ENCODE assay signal across 8 cellular contexts in the genomic region with DNA sequence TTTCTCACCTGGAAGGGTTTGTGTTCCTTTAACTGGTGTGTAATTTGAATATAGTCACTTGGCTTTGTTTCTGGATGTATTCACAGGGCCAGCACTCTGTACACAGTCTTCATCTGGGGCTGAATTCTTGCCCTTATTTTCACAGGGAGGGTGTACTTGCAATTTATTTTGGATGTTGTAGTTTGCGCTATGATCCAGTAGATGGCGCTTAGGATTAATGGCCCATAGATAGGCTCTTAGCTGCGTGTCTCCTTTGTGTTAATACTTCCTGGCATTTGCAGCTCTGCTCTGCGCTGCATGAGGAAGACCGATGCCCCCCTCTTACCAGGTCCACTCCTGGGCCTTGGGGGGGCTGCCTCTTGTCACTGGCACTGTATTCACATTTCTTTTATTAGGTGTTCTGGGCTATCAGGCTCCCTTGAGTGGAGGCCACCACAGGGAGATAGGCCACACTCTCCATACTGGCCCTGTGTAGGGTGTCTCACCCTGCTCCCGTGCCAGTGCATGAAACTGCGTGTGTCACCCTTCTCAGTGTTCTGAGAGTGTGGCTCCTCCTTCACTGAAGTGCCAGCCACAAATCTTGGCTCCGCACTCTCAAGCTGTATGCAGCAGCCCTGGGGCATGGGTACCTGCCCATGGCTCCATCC.
DNase-seq lines count a peak whose midpoint lies in the region; ATAC-seq and TF ChIP-seq lines count a peak whose summit lies in the region.

No MANE protein-coding gene starts in this region.

- H4K20me1 ChIP-seq in mammary epithelial cell (ENCODE audit: insufficient read depth, low read length): no peaks in the 10 kb centered on the region

- no peak overlapping the region for H3K27ac ChIP-seq in mammary epithelial cell (ENCODE audit: insufficient read depth, low read depth, low read length)

- intact Hi-C loops in mammary epithelial cell (cut with micrococcal nuclease) (loop anchor here (1.0 kb wide), 1 partner anchor 617 kb away; no protein-coding TSS in a partner anchor), mucosa of descending colon (cut with DNase I, micrococcal nuclease) (no loop called here)

- no peaks in the 10 kb centered on the region for H3K79me2 ChIP-seq in mammary epithelial cell (ENCODE audit: insufficient read depth, low read length)

- no peak overlapping the region for H3K4me3 ChIP-seq in mammary epithelial cell (replicated peaks in 1 of 3; ENCODE audit: insufficient read depth in 1 of 3, low read depth in 2 of 3, low read length in 3 of 3)
- no peak overlapping the region for H3K4me3 ChIP-seq in mucosa of descending colon

- WGBS in mammary epithelial cell (ENCODE audit: low coverage, missing lambda C conversion rate): 21% methylated on average over 8 of the region's 8 CpGs

- H3K4me1 ChIP-seq in mammary epithelial cell (ENCODE audit: insufficient read depth, low read length) (no peaks in the 10 kb centered on the region), mucosa of descending colon (ENCODE audit: low read depth) (no peaks in the 10 kb centered on the region)

- in situ Hi-C loops in mammary epithelial cell (cut with MboI; ENCODE audit: low sequenced_read_pairs in 2 of 2): no loop called here

- dilution Hi-C loops in mammary epithelial cell (cut with HindIII; ENCODE audit: low sequenced_read_pairs): no loop called here

- TF ChIP-seq CTCF in mammary epithelial cell (conservative IDR thresholded peaks at IDR 0.05 in 1 of 2, IDR thresholded peaks at IDR 0.05 in 1 of 2; ENCODE audit: extremely low read depth in 1 of 2, insufficient read depth in 1 of 2, low read depth in 1 of 2, low read length in 2 of 2) (peak; percentile 60 to 69), mucosa of descending colon (IDR thresholded peaks at IDR 0.05) (no peak)

- CTCF ChIA-PET in mammary epithelial cell (lab: Charles Lee; ENCODE audit: low non-redundant PET): interaction anchor here (0.5 to 0.6 kb wide), 2 partner anchors 103 to 605 kb away, joined by 3 to 4 read pairs; no protein-coding TSS in a partner anchor

- H3K36me3 ChIP-seq in mammary epithelial cell (ENCODE audit: insufficient read depth, low read length) (no peaks in the 10 kb centered on the region), mucosa of descending colon (ENCODE audit: low read depth) (no peaks in the 10 kb centered on the region)

- H3K27me3 ChIP-seq in mammary epithelial cell (ENCODE audit: insufficient read depth, low read length): no peaks in the 10 kb centered on the region

- H3K4me2 ChIP-seq in mammary epithelial cell (ENCODE audit: insufficient read depth, low read depth, low read length): no peak overlapping the region

- peak; percentile 94 for ATAC-seq in GM18517 (IDR thresholded peaks at IDR 0.05; ENCODE audit: unreplicated experiment)
- peak; percentile 84 for ATAC-seq in HG02884 (IDR thresholded peaks at IDR 0.05; ENCODE audit: unreplicated experiment)
- peak; percentile 64 for ATAC-seq in mucosa of descending colon
- no peak for ATAC-seq in HG03460 (IDR thresholded peaks at IDR 0.05; ENCODE audit: unreplicated experiment)

- BruUV-seq in mammary epithelial cell (replicated peaks; lab: Mats Ljungman, UMichigan): no TSS peak

- no peak overlapping the region for H3K9ac ChIP-seq in mammary epithelial cell (ENCODE audit: insufficient read depth, low read length)

- H3K9me3 ChIP-seq in mammary epithelial cell (replicated peaks; ENCODE audit: insufficient read depth, low read length) (no peaks in the 10 kb centered on the region), mucosa of descending colon (no peaks in the 10 kb centered on the region)

- H2AFZ ChIP-seq in mammary epithelial cell (ENCODE audit: low read depth, low read length): no peak overlapping the region

- DNase-seq in DMS 273 treated with DMSO at 0.1 percent for 48 hours (lab: John Stamatoyannopoulos, UW) (peak; percentile 14), NCI-H2081 treated with DMSO at 0.1 percent for 48 hours (lab: John Stamatoyannopoulos, UW) (peak; percentile 6), mammary epithelial cell (peak; percentile 21), mucosa of descending colon (peak in 1 of 3 donors; percentile 4)
- no peak for DNase-seq in activated effector memory CD4-positive, alpha-beta T cell treated with Interleukin-2 at 50 U/mL for 16 hours
